ENCODE assay signal across 22 cellular contexts in the genomic region with DNA sequence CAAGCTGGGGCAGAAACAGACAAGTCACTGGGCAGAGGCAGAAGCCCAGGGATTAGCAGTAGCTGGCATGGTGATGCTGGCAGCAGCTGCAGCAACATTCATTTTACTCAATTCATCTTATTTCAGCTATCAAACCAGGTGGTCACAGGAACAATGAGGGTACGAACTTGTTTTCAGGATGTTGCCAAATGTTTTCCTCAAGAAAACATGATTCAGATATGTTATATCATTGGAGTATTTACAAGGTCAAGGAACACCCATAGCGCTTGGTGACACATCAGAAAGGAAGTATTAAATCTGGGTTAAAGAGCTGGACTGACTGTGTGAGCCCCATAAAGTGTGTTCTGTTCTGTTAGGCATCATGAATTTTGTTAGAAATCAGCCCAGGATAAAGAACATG.
DNase-seq lines count a peak whose midpoint lies in the region; ATAC-seq, FAIRE-seq and TF ChIP-seq lines count a peak whose summit lies in the region.
"Had no signal": no experiment of that assay in that cellular context is flagged by ENCODE, and none has a peak within 500 bp of the region (broad histone marks: within the 10 kb centered on the region; RNA-seq: fewer than 3 reads in every experiment).

No MANE protein-coding gene starts in this region.

- POLR2A ChIA-PET in A549 (lab: Yijun Ruan, JAX) = no interaction called here

- no peaks in the 10 kb centered on the region for H3K36me3 Mint-ChIP-seq in HFFc6 (ENCODE audit: low read depth)
- H3K36me3 Mint-ChIP-seq: activated naive CD4-positive, alpha-beta T cell treated with anti-CD3 and anti-CD28 coated beads, Interleukin-2, amount 50 U/mL, for 24 hours had no signal

- ATAC-seq in A549 (no peak), GM21390 (IDR thresholded peaks at IDR 0.05; ENCODE audit: unreplicated experiment) (no peak), aorta (ENCODE audit: low FRiP score) (no peak)
- ATAC-seq: left colon, SK-N-SH treated with all-trans-retinoic acid at 6 μM for 48 hours, upper lobe of right lung had no signal

- no peak overlapping the region for H3K27ac ChIP-seq in A549
- no peak overlapping the region for H3K27ac ChIP-seq in aorta (ENCODE audit: low read depth in 1 of 2, low read length in 2 of 2)
- H3K27ac ChIP-seq: KMS-11, ovary, upper lobe of right lung had no signal

- 0 out of 3 replicates have a peak, but pooled peaks cover 3% of the 10 kb centered on the region for H3K9me3 ChIP-seq in A549
- no peaks in the 10 kb centered on the region for H3K9me3 ChIP-seq in aorta (ENCODE audit: control insufficient read depth, low read length)
- H3K9me3 ChIP-seq: ovary, upper lobe of right lung had no signal

- no peak for FAIRE-seq in A549 (lab: Jason Lieb, UNC)
- FAIRE-seq: GM18507 had no signal

- TF ChIP-seq CTCF in A549 (IDR thresholded peaks at IDR 0.05) (no peak), HFFc6 (IDR thresholded peaks at IDR 0.05) (no peak), foreskin fibroblast (IDR thresholded peaks at IDR 0.05; ENCODE audit: low read depth, low read length) (no peak)

- H3K36me3 ChIP-seq in aorta (ENCODE audit: control insufficient read depth in 1 of 2, insufficient read depth in 2 of 2, low read length in 1 of 2) = no peaks in the 10 kb centered on the region
- H3K36me3 ChIP-seq: ovary, upper lobe of right lung had no signal

- H3K4me1 ChIP-seq in A549 (no peaks in the 10 kb centered on the region), aorta (ENCODE audit: control insufficient read depth in 1 of 2, insufficient read depth in 2 of 2, low read length in 2 of 2) (peaks cover 0 to 2% of the 10 kb centered on the region in 2 donors)
- H3K4me1 ChIP-seq: upper lobe of right lung had no signal

- H3K27me3 ChIP-seq in aorta (ENCODE audit: control insufficient read depth in 1 of 2, insufficient read depth in 2 of 2, low read length in 1 of 2) = no peaks in the 10 kb centered on the region
- H3K27me3 ChIP-seq: ovary, upper lobe of right lung had no signal

- no peaks in the 10 kb centered on the region for H3K27me3 Mint-ChIP-seq in HFFc6 (ENCODE audit: insufficient read depth)
- H3K27me3 Mint-ChIP-seq: activated CD4-positive, alpha-beta T cell treated with anti-CD3 and anti-CD28 coated beads, Interleukin-2, amount 10 ng/mL, durations not matched to agents 24 days and 14 days; activated naive CD4-positive, alpha-beta T cell treated with anti-CD3 and anti-CD28 coated beads, Interleukin-2, amount 50 U/mL, for 24 hours; central memory CD8-positive, alpha-beta T cell had no signal

- no peak for TF ChIP-seq EP300 in A549 (IDR thresholded peaks at IDR 0.05)

- H3K4me1 Mint-ChIP-seq in HFFc6 (ENCODE audit: low read depth) = peaks cover 9% of the 10 kb centered on the region
- H3K4me1 Mint-ChIP-seq: activated CD4-positive, alpha-beta T cell treated with anti-CD3 and anti-CD28 coated beads, Interleukin-2, amount 10 ng/mL, durations not matched to agents 24 days and 14 days; activated naive CD4-positive, alpha-beta T cell treated with anti-CD3 and anti-CD28 coated beads, Interleukin-2, amount 50 U/mL, for 24 hours; central memory CD8-positive, alpha-beta T cell; endodermal cell had no signal

- H3K4me2 ChIP-seq in A549 = 0 out of 3 replicates have a peak overlapping the region, but pooled peaks have one; percentile 10
- H3K4me2 ChIP-seq: KMS-11 had no signal

- no peak for TF ChIP-seq RAD21 in A549 (conservative IDR thresholded peaks at IDR 0.05 in 1 of 2, IDR thresholded peaks at IDR 0.05 in 1 of 2)

- CTCF ChIA-PET in A549 (lab: Yijun Ruan, JAX) = no interaction called here

- no peak for DNase-seq in A549 (ENCODE audit: low read depth in 1 of 2, low spot score in 1 of 2)
- peak; percentile 10 for DNase-seq in HFFc6
- peak; percentile 15 for DNase-seq in astrocyte of the hippocampus (ENCODE audit: low read depth, low spot score)
- peak; percentile 41 to 52 for DNase-seq in foreskin fibroblast
- no peak for DNase-seq in effector CD8-positive, alpha-beta T cell (lab: John Stamatoyannopoulos, UW)
- DNase-seq in aorta = no peak
- no peak for DNase-seq in HuH-7.5 (ENCODE audit: low spot score)
- DNase-seq: ACHN; activated CD4-positive, alpha-beta T cell treated with anti-CD3 and anti-CD28 coated beads, Interleukin-2, amount 10 ng/mL, durations not matched to agents 24 days and 14 days; activated T-cell treated with anti-CD3 and anti-CD28 coated beads for 4 hours; endodermal cell; left colon; NCI-H1417 treated with DMSO at 0.1 percent for 48 hours; ovary; stimulated activated naive CD4-positive, alpha-beta T cell treated with Interleukin-2 at 50 U/mL for 16 hours; upper lobe of right lung had no signal

- H3K9me3 Mint-ChIP-seq in HFFc6 = no peaks in the 10 kb centered on the region
- H3K9me3 Mint-ChIP-seq: activated CD4-positive, alpha-beta T cell treated with anti-CD3 and anti-CD28 coated beads, Interleukin-2, amount 10 ng/mL, durations not matched to agents 24 days and 14 days; activated naive CD4-positive, alpha-beta T cell treated with anti-CD3 and anti-CD28 coated beads, Interleukin-2, amount 50 U/mL, for 24 hours had no signal

- no peak for TF ChIP-seq POLR2A in A549 (IDR thresholded peaks at IDR 0.05; ENCODE audit: low read length)

- intact Hi-C loops in aorta (cut with DNase I) = no loop called here

- 28% methylated on average over 2 of the region's 2 CpGs for WGBS in A549 (ENCODE audit: missing lambda C conversion rate)
- WGBS in aorta, 2 donors = 85 to 92% methylated on average over 2 of the region's 2 CpGs

- H3K4me3 ChIP-seq in A549 = no peak overlapping the region
- no peak overlapping the region for H3K4me3 ChIP-seq in foreskin fibroblast (ENCODE audit: low read depth in 1 of 2, low read length in 2 of 2)
- no peak overlapping the region for H3K4me3 ChIP-seq in aorta (ENCODE audit: low read length in 2 of 2)
- H3K4me3 ChIP-seq: ovary, upper lobe of right lung had no signal

- H3K27ac Mint-ChIP-seq in HFFc6 = no peak overlapping the region
- H3K27ac Mint-ChIP-seq: activated CD4-positive, alpha-beta T cell treated with anti-CD3 and anti-CD28 coated beads, Interleukin-2, amount 10 ng/mL, durations not matched to agents 24 days and 14 days; activated naive CD4-positive, alpha-beta T cell treated with anti-CD3 and anti-CD28 coated beads, Interleukin-2, amount 50 U/mL, for 24 hours; endodermal cell had no signal

- peak overlapping the region; percentile 18; the same call in 1 of the 2 replicates for H3K4me3 Mint-ChIP-seq in HFFc6
- H3K4me3 Mint-ChIP-seq: activated CD4-positive, alpha-beta T cell treated with anti-CD3 and anti-CD28 coated beads, Interleukin-2, amount 10 ng/mL, durations not matched to agents 24 days and 14 days; activated naive CD4-positive, alpha-beta T cell treated with anti-CD3 and anti-CD28 coated beads, Interleukin-2, amount 50 U/mL, for 24 hours; central memory CD8-positive, alpha-beta T cell; endodermal cell had no signal

TF ChIP-seq in A549, 52 proteins besides CTCF, POLR2A, EP300 and RAD21:
- no peak for TF ChIP-seq NPAS2 (CRISPR knock-in tag; IDR thresholded peaks at IDR 0.05; ENCODE audit: borderline replicate concordance)
- TF ChIP-seq JUN (IDR thresholded peaks at IDR 0.05) = no peak
- TF ChIP-seq HDAC2 (IDR thresholded peaks at IDR 0.05) = no peak
- TF ChIP-seq HOXB13 (CRISPR knock-in tag; IDR thresholded peaks at IDR 0.05; ENCODE audit: low read depth) = no peak
- TF ChIP-seq, protein P1, sequence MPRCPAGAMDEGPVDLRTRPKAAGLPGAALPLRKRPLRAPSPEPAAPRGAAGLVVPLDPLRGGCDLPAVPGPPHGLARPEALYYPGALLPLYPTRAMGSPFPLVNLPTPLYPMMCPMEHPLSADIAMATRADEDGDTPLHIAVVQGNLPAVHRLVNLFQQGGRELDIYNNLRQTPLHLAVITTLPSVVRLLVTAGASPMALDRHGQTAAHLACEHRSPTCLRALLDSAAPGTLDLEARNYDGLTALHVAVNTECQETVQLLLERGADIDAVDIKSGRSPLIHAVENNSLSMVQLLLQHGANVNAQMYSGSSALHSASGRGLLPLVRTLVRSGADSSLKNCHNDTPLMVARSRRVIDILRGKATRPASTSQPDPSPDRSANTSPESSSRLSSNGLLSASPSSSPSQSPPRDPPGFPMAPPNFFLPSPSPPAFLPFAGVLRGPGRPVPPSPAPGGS (IDR thresholded peaks at IDR 0.05) = no peak
- TF ChIP-seq, protein P2, sequence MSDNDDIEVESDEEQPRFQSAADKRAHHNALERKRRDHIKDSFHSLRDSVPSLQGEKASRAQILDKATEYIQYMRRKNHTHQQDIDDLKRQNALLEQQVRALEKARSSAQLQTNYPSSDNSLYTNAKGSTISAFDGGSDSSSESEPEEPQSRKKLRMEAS (IDR thresholded peaks at IDR 0.05) = no peak
- TF ChIP-seq, protein P3, sequence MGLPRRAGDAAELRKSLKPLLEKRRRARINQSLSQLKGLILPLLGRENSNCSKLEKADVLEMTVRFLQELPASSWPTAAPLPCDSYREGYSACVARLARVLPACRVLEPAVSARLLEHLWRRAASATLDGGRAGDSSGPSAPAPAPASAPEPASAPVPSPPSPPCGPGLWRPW (IDR thresholded peaks at IDR 0.05) = no peak
- TF ChIP-seq, protein P4, sequence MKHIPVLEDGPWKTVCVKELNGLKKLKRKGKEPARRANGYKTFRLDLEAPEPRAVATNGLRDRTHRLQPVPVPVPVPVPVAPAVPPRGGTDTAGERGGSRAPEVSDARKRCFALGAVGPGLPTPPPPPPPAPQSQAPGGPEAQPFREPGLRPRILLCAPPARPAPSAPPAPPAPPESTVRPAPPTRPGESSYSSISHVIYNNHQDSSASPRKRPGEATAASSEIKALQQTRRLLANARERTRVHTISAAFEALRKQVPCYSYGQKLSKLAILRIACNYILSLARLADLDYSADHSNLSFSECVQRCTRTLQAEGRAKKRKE (CRISPR knock-in tag; IDR thresholded peaks at IDR 0.05; ENCODE audit: low read depth) = no peak

Comparison
In these comparisons a context has a peak if more than half of its experiments do, and no peak if none do; other contexts are left out.
1. DNase-seq: peak in HFFc6 (single experiment), astrocyte of the hippocampus (single experiment) and foreskin fibroblast (2 of 2); none in A549 (0 of 2), effector CD8-positive, alpha-beta T cell (single experiment), aorta (0 of 2) and HuH-7.5 (single experiment).